ENCODE assay signal across 9 cellular contexts in genomic region chr6:33118525-33119123, GRCh38.
DNase-seq lines count a peak whose midpoint lies in the region; ATAC-seq and TF ChIP-seq lines count a peak whose summit lies in the region.
"Had no signal": no experiment of that assay in that cellular context is flagged by ENCODE, and none has a peak within 500 bp of the region (broad histone marks: within the 10 kb centered on the region; RNA-seq: fewer than 3 reads in every experiment).

No MANE protein-coding gene starts in this region.

- H3K27me3 Mint-ChIP-seq in nephron progenitor cell (ENCODE audit: low read depth, poor library complexity) = peaks cover 70% of the 10 kb centered on the region

- peaks cover 33% of the 10 kb centered on the region for H3K4me1 Mint-ChIP-seq in nephron progenitor cell

- peak; percentile 93 for TF ChIP-seq CTCF in nephron progenitor cell (IDR thresholded peaks at IDR 0.05)

- ATAC-seq in HG03457 (IDR thresholded peaks at IDR 0.05; ENCODE audit: unreplicated experiment) (no peak), GM18511 (IDR thresholded peaks at IDR 0.05; ENCODE audit: unreplicated experiment) (no peak)

- no peak overlapping the region for H3K27ac Mint-ChIP-seq in nephron progenitor cell
- H3K27ac Mint-ChIP-seq: activated naive CD8-positive, alpha-beta T cell had no signal

- H3K4me3 Mint-ChIP-seq in nephron progenitor cell = no peak overlapping the region
- H3K4me3 Mint-ChIP-seq: activated naive CD8-positive, alpha-beta T cell had no signal

- peaks cover 9% of the 10 kb centered on the region for H3K9me3 Mint-ChIP-seq in nephron progenitor cell

- DNase-seq in DMS 273 (lab: John Stamatoyannopoulos, UW; ENCODE audit: unreplicated experiment) = peak; percentile 76
- no peak for DNase-seq in DMS 273 treated with DMSO at 0.1 percent for 48 hours (lab: John Stamatoyannopoulos, UW)
- DNase-seq in LoVo (ENCODE audit: low spot score) = peak; percentile 66
- DNase-seq in SHP77 (lab: John Stamatoyannopoulos, UW) = peak; percentile 25 to 36
- peak; percentile 56 to 78 for DNase-seq in erythroblast (lab: John Stamatoyannopoulos, UW)
- DNase-seq in nephron progenitor cell = peak; percentile 12

- TF ChIP-seq POLR2A in erythroblast (IDR thresholded peaks at IDR 0.05; ENCODE audit: low read length) = no peak

- peaks cover under 1% of the 10 kb centered on the region for H3K36me3 Mint-ChIP-seq in nephron progenitor cell (ENCODE audit: low read depth)
- H3K36me3 Mint-ChIP-seq: activated naive CD8-positive, alpha-beta T cell had no signal
